ENCODE assay signal across 13 cellular contexts in the genomic region with DNA sequence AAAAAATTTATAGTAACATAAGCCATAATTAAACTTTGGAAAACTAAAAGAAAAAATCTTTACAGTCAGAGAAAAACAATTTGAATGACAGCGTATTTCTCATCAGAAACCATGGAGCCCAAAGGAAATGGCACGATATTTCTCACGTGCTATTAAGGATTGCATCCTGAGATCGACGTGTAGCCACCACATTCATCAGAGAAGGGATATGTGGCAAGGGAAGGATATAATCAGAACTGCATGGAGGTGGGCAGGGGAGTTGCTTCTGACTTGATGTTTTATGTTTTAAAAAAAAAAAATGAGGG.
"Had no signal": no experiment of that assay in that cellular context is flagged by ENCODE, and none has a peak within 500 bp of the region (broad histone marks: within the 10 kb centered on the region; RNA-seq: fewer than 3 reads in every experiment).

No MANE protein-coding gene starts in this region.

- H3K4me3 ChIP-seq: mucosa of descending colon, suprapubic skin had no signal

- H3K27me3 ChIP-seq: suprapubic skin had no signal

- H3K27me3 Mint-ChIP-seq: activated CD4-positive, alpha-beta memory T cell treated with anti-CD3 and anti-CD28 coated beads, Interleukin-2, amount 10 ng/mL, durations not matched to agents 7 days and 5 days; naive thymus-derived CD8-positive, alpha-beta T cell; stimulated activated naive CD8-positive, alpha-beta T cell treated with anti-CD3 and anti-CD28 coated beads, Interleukin-15, Interleukin-2, amounts not matched to agents 100 ng/mL and 50 ng/mL, for 24 hours; T-helper 17 cell; type B pancreatic cell had no signal

- DNase-seq: activated CD4-positive, alpha-beta memory T cell treated with anti-CD3 and anti-CD28 coated beads, Interleukin-2, amount 10 ng/mL, durations not matched to agents 7 days and 5 days; activated CD4-positive, alpha-beta T cell treated with anti-CD3 and anti-CD28 coated beads for 4 hours; activated CD8-positive, alpha-beta memory T cell treated with anti-CD3 and anti-CD28 coated beads, Interleukin-2, amount 50 U/mL, for 4 hours; mucosa of descending colon; naive thymus-derived CD8-positive, alpha-beta T cell; small intestine; stimulated activated CD4-positive, alpha-beta T cell treated with anti-CD3 and anti-CD28 coated beads, Interleukin-4, amount 100 ng/mL, for 24 hours; T-helper 17 cell; WERI-Rb-1 had no signal

- H3K36me3 ChIP-seq: suprapubic skin, WERI-Rb-1 had no signal

- H3K9me3 ChIP-seq: mucosa of descending colon, suprapubic skin had no signal

- H3K27ac Mint-ChIP-seq: activated CD4-positive, alpha-beta memory T cell treated with anti-CD3 and anti-CD28 coated beads, Interleukin-2, amount 10 ng/mL, durations not matched to agents 7 days and 5 days; type B pancreatic cell had no signal

- H3K27ac ChIP-seq: suprapubic skin, WERI-Rb-1 had no signal

- H3K9me3 Mint-ChIP-seq: activated CD4-positive, alpha-beta memory T cell treated with anti-CD3 and anti-CD28 coated beads, Interleukin-2, amount 10 ng/mL, durations not matched to agents 7 days and 5 days; naive thymus-derived CD8-positive, alpha-beta T cell had no signal

- H3K4me3 Mint-ChIP-seq: activated CD4-positive, alpha-beta memory T cell treated with anti-CD3 and anti-CD28 coated beads, Interleukin-2, amount 10 ng/mL, durations not matched to agents 7 days and 5 days; stimulated activated naive CD8-positive, alpha-beta T cell treated with anti-CD3 and anti-CD28 coated beads, Interleukin-15, Interleukin-2, amounts not matched to agents 100 ng/mL and 50 ng/mL, for 24 hours; T-helper 17 cell; type B pancreatic cell had no signal

- ATAC-seq: esophagus mucosa; naive thymus-derived CD8-positive, alpha-beta T cell; T-helper 17 cell had no signal
